Comparison of ENCODE assay signal across 19 cellular contexts in the genomic region with DNA sequence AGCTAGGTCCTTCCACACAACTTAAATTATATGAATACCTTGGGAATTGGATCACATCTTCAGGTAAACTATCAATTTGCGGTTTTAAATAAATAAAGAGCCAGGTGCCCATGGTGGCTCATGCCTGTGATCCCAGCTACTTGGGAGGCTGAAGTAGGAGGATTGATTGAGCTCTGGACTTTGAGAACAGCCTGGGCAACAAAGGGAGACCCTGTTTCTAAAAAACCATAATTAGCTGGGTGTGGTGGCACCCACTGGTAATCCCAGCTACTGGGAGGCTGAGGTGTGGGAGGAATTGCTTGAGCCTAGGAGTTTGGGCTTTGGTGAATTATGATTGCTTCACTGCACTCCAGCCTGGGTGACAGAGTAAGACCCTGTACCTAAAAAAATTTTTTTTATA. TPM values are rescaled to one million over a fixed set of nuclear protein-coding genes. Genes with fewer than 3 reads are reported as not detected.
DNase-seq lines count a peak whose midpoint lies in the region; ATAC-seq, FAIRE-seq and TF ChIP-seq lines count a peak whose summit lies in the region.
"Had no signal": no experiment of that assay in that cellular context is flagged by ENCODE, and none has a peak within 500 bp of the region (broad histone marks: within the 10 kb centered on the region; RNA-seq: fewer than 3 reads in every experiment).

No MANE protein-coding gene starts in this region.

- no peak overlapping the region for H4K12ac ChIP-seq in trophoblast cell (ENCODE audit: low read depth, low read length)

- H3K36me3 Mint-ChIP-seq in activated CD4-positive, alpha-beta T cell treated with anti-CD3 and anti-CD28 coated beads for 36 hours (ENCODE audit: low read depth) = peaks cover 57% of the 10 kb centered on the region
- peaks cover 2% of the 10 kb centered on the region for H3K36me3 Mint-ChIP-seq in astrocyte (ENCODE audit: low read depth, unreplicated experiment)

- H3K9me3 ChIP-seq in Karpas-422 (ENCODE audit: low read length) (no peaks in the 10 kb centered on the region), astrocyte (ENCODE audit: insufficient read depth, low read depth, low read length) (no peaks in the 10 kb centered on the region), trophoblast cell (ENCODE audit: insufficient read depth, low read depth, low read length) (no peaks in the 10 kb centered on the region)
- H3K9me3 ChIP-seq: upper lobe of left lung had no signal

- TF ChIP-seq CTCF in astrocyte (IDR thresholded peaks at IDR 0.05; ENCODE audit: insufficient read depth, low read depth, low read length) = no peak
- no peak for TF ChIP-seq CTCF in dorsolateral prefrontal cortex (IDR thresholded peaks at IDR 0.05 in 54 of 56, conservative IDR thresholded peaks at IDR 0.05 in 2 of 56; ENCODE audit: low read depth in 1 of 56, partially characterized antibody in 56 of 56)

- 0 out of 2 replicates have a peak overlapping the region, but pooled peaks have one; percentile 99 for H3K9ac ChIP-seq in Karpas-422 (ENCODE audit: low read length)
- no peak overlapping the region for H3K9ac ChIP-seq in astrocyte (ENCODE audit: low read length)
- H3K9ac ChIP-seq in trophoblast cell (ENCODE audit: low read length) = no peak overlapping the region

- H2BK12ac ChIP-seq in trophoblast cell (ENCODE audit: low read length) = no peak overlapping the region

- H3K4me2 ChIP-seq in Karpas-422 (ENCODE audit: low read depth, low read length, poor library complexity, severe bottlenecking) = peak overlapping the region; percentile 83
- peak overlapping the region; percentile 89 for H3K4me2 ChIP-seq in astrocyte (ENCODE audit: low read length)
- no peak overlapping the region for H3K4me2 ChIP-seq in trophoblast cell (ENCODE audit: low read length)

- H3K27ac Mint-ChIP-seq in activated CD4-positive, alpha-beta T cell treated with anti-CD3 and anti-CD28 coated beads for 36 hours = no peak overlapping the region
- H3K27ac Mint-ChIP-seq in astrocyte (ENCODE audit: unreplicated experiment) = no peak overlapping the region
- H3K27ac Mint-ChIP-seq: naive thymus-derived CD8-positive, alpha-beta T cell had no signal

- H3K79me1 ChIP-seq in trophoblast cell (ENCODE audit: low read length) = peaks cover 5% of the 10 kb centered on the region

- CTCF ChIA-PET in activated CD4-positive, alpha-beta T cell treated with anti-CD3 and anti-CD28 coated beads for 36 hours (lab: Charles Lee) = interaction anchor here (0.7 to 2.1 kb wide), 8 partner anchors 12 to 713 kb away, joined by 3 to 9 read pairs (median 3); partner anchors contain the start of genes ACOT13 and C6orf62

- no peak overlapping the region for H4K91ac ChIP-seq in trophoblast cell (ENCODE audit: low read depth, low read length)

- no peak overlapping the region for H3K14ac ChIP-seq in trophoblast cell (ENCODE audit: low read length)

- H3K4me1 Mint-ChIP-seq in activated CD4-positive, alpha-beta T cell treated with anti-CD3 and anti-CD28 coated beads for 36 hours = peaks cover 29% of the 10 kb centered on the region
- peaks cover 3% of the 10 kb centered on the region for H3K4me1 Mint-ChIP-seq in astrocyte (ENCODE audit: low read depth, unreplicated experiment)

- no peaks in the 10 kb centered on the region for H3K9me3 Mint-ChIP-seq in activated CD4-positive, alpha-beta T cell treated with anti-CD3 and anti-CD28 coated beads for 36 hours (ENCODE audit: low read depth)
- no peaks in the 10 kb centered on the region for H3K9me3 Mint-ChIP-seq in astrocyte (ENCODE audit: unreplicated experiment)
- H3K9me3 Mint-ChIP-seq: naive thymus-derived CD8-positive, alpha-beta T cell had no signal

- WGBS in trophoblast cell (ENCODE audit: extremely low coverage, insufficient coverage, insufficient read length) = no CpG with 5 or more reads among the region's 1 CpG

- H3K27ac ChIP-seq in Karpas-422 (ENCODE audit: low read length) (0 out of 2 replicates have a peak overlapping the region, but pooled peaks have one; percentile 9), astrocyte (ENCODE audit: low read depth, low read length) (no peak overlapping the region), trophoblast cell (ENCODE audit: low read depth, low read length) (no peak overlapping the region), dorsolateral prefrontal cortex (no peak overlapping the region)
- H3K27ac ChIP-seq: upper lobe of left lung had no signal

- H3K4me3 ChIP-seq in Karpas-422 (ENCODE audit: low read length) (peak overlapping the region; percentile 94), astrocyte (ENCODE audit: insufficient read depth, low read depth, low read length) (no peak overlapping the region), trophoblast cell (ENCODE audit: low read depth, low read length) (no peak overlapping the region), dorsolateral prefrontal cortex (no peak overlapping the region)
- H3K4me3 ChIP-seq: skin epidermis, upper lobe of left lung had no signal

- peaks cover 37% of the 10 kb centered on the region for H3K4me1 ChIP-seq in Karpas-422 (ENCODE audit: low read length)
- peaks cover 6% of the 10 kb centered on the region for H3K4me1 ChIP-seq in astrocyte (ENCODE audit: insufficient read depth, low read length)
- peaks cover 3% of the 10 kb centered on the region in 2 experiments for H3K4me1 ChIP-seq in trophoblast cell (ENCODE audit: control insufficient read depth in 1 of 2, insufficient read depth in 2 of 2, low read length in 2 of 2)

- intact Hi-C loops in activated CD4-positive, alpha-beta T cell treated with anti-CD3 and anti-CD28 coated beads for 36 hours (cut with DNase I, micrococcal nuclease) = loop anchor here (5.0 to 10.0 kb wide), 4 partner anchors 131 to 297 kb away; partner anchors contain the start of gene KIAA0319 (in 1 of the 2)
- intact Hi-C loops in dorsolateral prefrontal cortex (cut with DNase I) = loop anchor here in 1 of 2 donors (5.0 kb wide), 1 partner anchor 111 kb away; the partner anchor contains the start of genes ACOT13 and TDP2

- peak overlapping the region; percentile 84 for H3K4ac ChIP-seq in trophoblast cell (ENCODE audit: low read depth, low read length)

- H3K36me3 ChIP-seq in Karpas-422 (ENCODE audit: insufficient read depth, low read length) (peaks cover 53% of the 10 kb centered on the region), astrocyte (ENCODE audit: insufficient read depth, low read length) (peaks cover 8% of the 10 kb centered on the region), trophoblast cell (ENCODE audit: control insufficient read depth in 1 of 2, insufficient read depth in 2 of 2, low read length in 2 of 2) (peaks cover 4 to 9% of the 10 kb centered on the region in 2 experiments)

- no peak for FAIRE-seq in astrocyte (lab: Jason Lieb, UNC)
- FAIRE-seq: colon had no signal

- peak overlapping the region; percentile 84 for H3K18ac ChIP-seq in trophoblast cell (ENCODE audit: low read length)

- peak overlapping the region; percentile 5 for H4K8ac ChIP-seq in trophoblast cell (ENCODE audit: low read depth, low read length)

- no peak overlapping the region for H2AFZ ChIP-seq in Karpas-422 (ENCODE audit: low read length)
- no peak overlapping the region for H2AFZ ChIP-seq in astrocyte (ENCODE audit: low read depth, low read length)
- no peak overlapping the region for H2AFZ ChIP-seq in trophoblast cell (ENCODE audit: insufficient read depth, low read length, poor library complexity)

- H3K4me3 Mint-ChIP-seq in activated CD4-positive, alpha-beta T cell treated with anti-CD3 and anti-CD28 coated beads for 36 hours = peak overlapping the region; percentile 49
- no peak overlapping the region for H3K4me3 Mint-ChIP-seq in astrocyte (ENCODE audit: unreplicated experiment)
- H3K4me3 Mint-ChIP-seq: naive thymus-derived CD8-positive, alpha-beta T cell had no signal

- H3K79me2 ChIP-seq in Karpas-422 (ENCODE audit: low read length) = peaks cover 70% of the 10 kb centered on the region
- H3K79me2 ChIP-seq in astrocyte (ENCODE audit: insufficient read depth, low read length) = peaks cover 60% of the 10 kb centered on the region
- peaks cover 14% of the 10 kb centered on the region for H3K79me2 ChIP-seq in trophoblast cell (ENCODE audit: control insufficient read depth, insufficient read depth, low read length, poor library complexity)

- H2BK120ac ChIP-seq in trophoblast cell (ENCODE audit: insufficient read depth, low read length, poor library complexity) = no peak overlapping the region

- H2AK5ac ChIP-seq in trophoblast cell (ENCODE audit: low read length) = no peak overlapping the region

- ATAC-seq in activated CD4-positive, alpha-beta T cell treated with anti-CD3 and anti-CD28 coated beads for 36 hours = no peak
- ATAC-seq: naive thymus-derived CD8-positive, alpha-beta T cell had no signal

- H3K27me3 ChIP-seq in Karpas-422 (ENCODE audit: low read length) (no peaks in the 10 kb centered on the region), astrocyte (ENCODE audit: insufficient read depth, low read length) (no peaks in the 10 kb centered on the region), trophoblast cell (ENCODE audit: insufficient read depth, low read length) (no peaks in the 10 kb centered on the region), dorsolateral prefrontal cortex (no peaks in the 10 kb centered on the region)
- H3K27me3 ChIP-seq: upper lobe of left lung had no signal

- no peak overlapping the region for H3K23ac ChIP-seq in trophoblast cell (ENCODE audit: low read length)

- POLR2A ChIA-PET in activated CD4-positive, alpha-beta T cell treated with anti-CD3 and anti-CD28 coated beads for 36 hours (lab: Charles Lee) = interaction anchor here (0.7 to 1.3 kb wide), 2 partner anchors 9 to 74 kb away, joined by 3 to 4 read pairs; no protein-coding TSS in a partner anchor

- H4K20me1 ChIP-seq in Karpas-422 (ENCODE audit: insufficient read depth, low read depth, low read length) (peaks cover 9% of the 10 kb centered on the region; the same call in 1 of the 2 replicates), astrocyte (ENCODE audit: insufficient read depth, low read length) (peaks cover 3% of the 10 kb centered on the region)

- no peak overlapping the region for H2BK5ac ChIP-seq in trophoblast cell (ENCODE audit: low read depth, low read length, poor library complexity)

- DNase-seq in activated CD4-positive, alpha-beta T cell treated with anti-CD3 and anti-CD28 coated beads for 36 hours = no peak
- no peak for DNase-seq in activated CD4-positive, alpha-beta T cell treated with anti-CD3 and anti-CD28 coated beads for 4 hours
- DNase-seq in Karpas-422 (no peak), astrocyte (ENCODE audit: low read depth) (no peak), trophoblast cell (no peak), dorsolateral prefrontal cortex (no peak), kidney glomerular epithelial cell (lab: John Stamatoyannopoulos, UW) (no peak), NCI-H146 treated with DMSO at 0.1 percent for 48 hours (lab: John Stamatoyannopoulos, UW; ENCODE audit: unreplicated experiment) (no peak)
- DNase-seq: activated effector memory CD4-positive, alpha-beta T cell treated with anti-CD3 and anti-CD28 coated beads, Interleukin-2, amount 50 U/mL, for 16 hours; islet precursor cell; naive thymus-derived CD8-positive, alpha-beta T cell; NCI-H2107; RPMI8226; upper lobe of left lung had no signal

- H3K27me3 Mint-ChIP-seq in activated CD4-positive, alpha-beta T cell treated with anti-CD3 and anti-CD28 coated beads for 36 hours = no peaks in the 10 kb centered on the region
- no peaks in the 10 kb centered on the region for H3K27me3 Mint-ChIP-seq in astrocyte (ENCODE audit: low read depth, unreplicated experiment)
- H3K27me3 Mint-ChIP-seq: naive thymus-derived CD8-positive, alpha-beta T cell had no signal

- H3K9me2 ChIP-seq in Karpas-422 (replicated peaks; ENCODE audit: insufficient read depth, low read length) = no peaks in the 10 kb centered on the region

RNA-seq across cellular contexts. Expression of gene GMNN, which starts 3.4 kb away (rescaled TPM):
- total RNA-seq in activated CD4-positive, alpha-beta T cell treated with anti-CD3 and anti-CD28 coated beads for 36 hours = 10 to 100 TPM; 74.0 to 76.1 TPM
- 23.3 and 29.6 TPM in 2 replicates for total RNA-seq in Karpas-422 (2014; rRNA removed; shearing (Covaris generic); ENCODE audit: low replicate concordance)
- total RNA-seq in astrocyte = 13.0 and 16.4 TPM in 2 replicates
- polyA plus RNA-seq in trophoblast cell (2013) = 54.8 and 55.8 TPM in 2 replicates
- total RNA-seq in dorsolateral prefrontal cortex = 10 to 100 TPM in 110 of 120 experiments, 1 to 10 TPM in 10; 7.1 to 41.6 (median 15.2) TPM

RNA-seq across cellular contexts. Expression of gene ARMH2, which starts 20.6 kb away (rescaled TPM):
- total RNA-seq in activated CD4-positive, alpha-beta T cell treated with anti-CD3 and anti-CD28 coated beads for 36 hours = not detected
- not detected in 2 replicates for total RNA-seq in Karpas-422 (2014; rRNA removed; shearing (Covaris generic); ENCODE audit: low replicate concordance)
- total RNA-seq in astrocyte (not detected in 2 replicates), dorsolateral prefrontal cortex (1 to 10 TPM in 2 of 120 experiments, under 1 TPM in 6, not detected in 112; 0.60 to 1.8 (median 0.81) TPM)
- 0.07 TPM in 1 of 2 replicates, not detected in the other for polyA plus RNA-seq in trophoblast cell (2013)
- total RNA-seq: Daoy, fibroblast of villous mesenchyme had no signal
- polyA plus RNA-seq: AG04450 had no signal

RNA-seq across cellular contexts. Expression of gene C6orf62, which starts 59.2 kb away (rescaled TPM):
- total RNA-seq in activated CD4-positive, alpha-beta T cell treated with anti-CD3 and anti-CD28 coated beads for 36 hours = 100 to 1,000 TPM; 141 to 147 TPM
- total RNA-seq in Karpas-422 (2014; rRNA removed; shearing (Covaris generic); ENCODE audit: low replicate concordance) = 49.7 and 123 TPM in 2 replicates
- total RNA-seq in astrocyte (162 and 178 TPM in 2 replicates), dorsolateral prefrontal cortex (100 to 1,000 TPM in 17 of 120 experiments, 10 to 100 TPM in 103; 62.2 to 116 (median 89.9) TPM)
- polyA plus RNA-seq in trophoblast cell (2013) = 91.4 and 91.7 TPM in 2 replicates
